Comparison of ENCODE assay signal across 15 cellular contexts in the genomic region with DNA sequence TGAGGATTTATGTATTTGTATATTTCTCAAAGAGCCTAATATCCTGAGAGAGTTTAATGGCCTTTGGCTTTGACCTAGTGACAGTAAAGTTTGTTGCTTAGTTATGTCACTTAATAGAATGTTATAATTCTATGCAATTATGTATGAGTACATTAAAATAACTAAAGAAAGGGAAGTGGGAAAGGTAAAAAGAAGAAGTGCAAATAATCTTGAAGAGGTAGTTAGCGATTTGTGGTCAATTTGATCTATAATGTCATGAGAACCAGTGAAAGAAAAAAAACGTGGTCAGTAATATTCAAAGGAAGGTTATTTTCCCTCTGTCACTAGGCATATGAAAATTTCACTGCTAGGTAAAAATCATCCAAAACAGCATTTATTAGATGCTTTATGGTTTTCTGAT.
DNase-seq lines count a peak whose midpoint lies in the region; ATAC-seq and TF ChIP-seq lines count a peak whose summit lies in the region.
"Had no signal": no experiment of that assay in that cellular context is flagged by ENCODE, and none has a peak within 500 bp of the region (broad histone marks: within the 10 kb centered on the region; RNA-seq: fewer than 3 reads in every experiment).

No MANE protein-coding gene starts in this region.

- ATAC-seq in GM18873 (IDR thresholded peaks at IDR 0.05; ENCODE audit: low FRiP score, unreplicated experiment) = peak; percentile 78
- ATAC-seq in GM21526 (IDR thresholded peaks at IDR 0.05; ENCODE audit: low FRiP score, unreplicated experiment) = peak; percentile 63
- ATAC-seq in HG03064 (IDR thresholded peaks at IDR 0.05; ENCODE audit: low read depth, unreplicated experiment) = peak; percentile 61
- no peak for ATAC-seq in left ventricle myocardium superior
- ATAC-seq: T-helper 17 cell had no signal

- intact Hi-C loops in OCI-LY7 (cut with micrococcal nuclease; ENCODE audit: unreplicated experiment) = no loop called here
- intact Hi-C loops in left ventricle myocardium superior (cut with micrococcal nuclease) = no loop called here

- TF ChIP-seq CTCF in OCI-LY7 (conservative IDR thresholded peaks at IDR 0.05; ENCODE audit: low read length) = no peak

- H3K4me1 ChIP-seq in OCI-LY7 (ENCODE audit: insufficient read depth, low read length, poor library complexity, severe bottlenecking) = no peaks in the 10 kb centered on the region
- H3K4me1 ChIP-seq: BLaER1, esophagus muscularis mucosa had no signal

- H3K9me3 ChIP-seq in OCI-LY7 (ENCODE audit: low read length) = no peaks in the 10 kb centered on the region
- H3K9me3 ChIP-seq: BLaER1, esophagus muscularis mucosa had no signal

- POLR2A ChIA-PET in OCI-LY7 (lab: Charles Lee) = no interaction called here

- H3K4me2 ChIP-seq in OCI-LY7 (ENCODE audit: low read length) = no peak overlapping the region
- H3K4me2 ChIP-seq: BLaER1 had no signal

- H3K9me2 ChIP-seq in OCI-LY7 (ENCODE audit: insufficient read depth, low read length) = no peaks in the 10 kb centered on the region

- no peaks in the 10 kb centered on the region for H3K36me3 ChIP-seq in OCI-LY7 (ENCODE audit: insufficient read depth, low read length)
- H3K36me3 ChIP-seq: BLaER1, esophagus muscularis mucosa had no signal

- CTCF ChIA-PET in OCI-LY7 (lab: Charles Lee; ENCODE audit: unreplicated experiment) = no interaction called here

- BruUV-seq in OCI-LY7 (replicated peaks; lab: Mats Ljungman, UMichigan) = no TSS peak

- no peak overlapping the region for H2AFZ ChIP-seq in OCI-LY7 (ENCODE audit: low read length)

- DNase-seq in OCI-M1 (lab: John Stamatoyannopoulos, UW) = peak; percentile 2
- no peak for DNase-seq in OCI-LY7 (ENCODE audit: low spot score)
- DNase-seq in left ventricle myocardium superior = no peak
- no peak for DNase-seq in SIG-M5 (lab: John Stamatoyannopoulos, UW)
- DNase-seq in AML-193 (lab: John Stamatoyannopoulos, UW) = no peak
- DNase-seq: activated naive CD8-positive, alpha-beta T cell treated with anti-CD3 and anti-CD28 coated beads, Interleukin-2, amount 10 ng/mL, durations not matched to agents 7 days and 5 days; H7; NCI-H2029 treated with DMSO at 0.1 percent for 48 hours; stimulated activated CD4-positive, alpha-beta T cell treated with anti-CD3 and anti-CD28 coated beads, Interleukin-2, amount 100 ng/mL, for 24 hours; T-helper 17 cell had no signal

- H4K20me1 ChIP-seq in OCI-LY7 (ENCODE audit: insufficient read depth, low read length) = no peaks in the 10 kb centered on the region
- H4K20me1 ChIP-seq: BLaER1 had no signal

- H3K79me2 ChIP-seq in OCI-LY7 (ENCODE audit: insufficient read depth, low read depth, low read length) = no peaks in the 10 kb centered on the region

- H3K27ac ChIP-seq in OCI-LY7 (ENCODE audit: low read depth, low read length, poor library complexity, severe bottlenecking) = no peak overlapping the region
- H3K27ac ChIP-seq: BLaER1, esophagus muscularis mucosa had no signal

- no peak overlapping the region for H3K4me3 ChIP-seq in OCI-LY7 (ENCODE audit: low read depth, low read length, poor library complexity, severe bottlenecking)
- H3K4me3 ChIP-seq: BLaER1, esophagus muscularis mucosa had no signal
